In genomic region chr7:18806177-18806576, GRCh38 we compare ENCODE assay signal across 36 cellular contexts.
"Had no signal": no experiment of that assay in that cellular context is flagged by ENCODE, and none has a peak within 500 bp of the region (broad histone marks: within the 10 kb centered on the region; RNA-seq: fewer than 3 reads in every experiment).

No MANE protein-coding gene starts in this region.

- H3K36me3 Mint-ChIP-seq: activated naive CD8-positive, alpha-beta T cell treated with anti-CD3 and anti-CD28 coated beads, Interleukin-2, amount 10 ng/mL, durations not matched to agents 7 days and 5 days; IgD-negative memory B cell had no signal

- H3K36me3 ChIP-seq: Peyer's patch, SJSA1 had no signal

- H3K9me3 Mint-ChIP-seq: activated CD8-positive, alpha-beta T cell treated with anti-CD3 and anti-CD28 coated beads for 36 hours had no signal

- H3K4me1 ChIP-seq: Peyer's patch, SJSA1 had no signal

- H3K27me3 ChIP-seq: Peyer's patch, SJSA1 had no signal

- H3K4me3 Mint-ChIP-seq: activated CD8-positive, alpha-beta T cell treated with anti-CD3 and anti-CD28 coated beads for 36 hours; activated naive CD8-positive, alpha-beta T cell treated with anti-CD3 and anti-CD28 coated beads, Interleukin-2, amount 10 ng/mL, durations not matched to agents 7 days and 5 days; activated T-cell treated with anti-CD3 and anti-CD28 coated beads, Interleukin-2, amount 50 U/mL, for 72 hours; activated T-helper 17 cell treated with anti-CD3 and anti-CD28 coated beads, Interleukin-2, amount 50 U/mL, for 72 hours; brain; IgD-negative memory B cell had no signal

- H3K4me1 Mint-ChIP-seq: activated naive CD8-positive, alpha-beta T cell treated with anti-CD3 and anti-CD28 coated beads, Interleukin-2, amount 10 ng/mL, durations not matched to agents 7 days and 5 days; activated T-helper 17 cell treated with anti-CD3 and anti-CD28 coated beads, Interleukin-2, amount 50 U/mL, for 72 hours; brain; IgD-negative memory B cell had no signal

- DNase-seq: activated CD4-positive, alpha-beta T cell treated with anti-CD3 and anti-CD28 coated beads for 1 hour; activated CD4-positive, alpha-beta T cell treated with anti-CD3 and anti-CD28 coated beads for 48 hours; activated CD4-positive, alpha-beta T cell treated with anti-CD3 and anti-CD28 coated beads, Interleukin-2, amount 50 U/mL, for 4 hours; activated CD4-positive, CD25-positive, alpha-beta regulatory T cell; activated CD8-positive, alpha-beta T cell treated with anti-CD3 and anti-CD28 coated beads for 36 hours; activated effector memory CD4-positive, alpha-beta T cell treated with anti-CD3 and anti-CD28 coated beads, Interleukin-2, amount 50 U/mL, for 16 hours; activated naive CD4-positive, alpha-beta T cell; activated naive CD4-positive, alpha-beta T cell treated with anti-CD3 and anti-CD28 coated beads, Interleukin-2, amount 50 U/mL, for 16 hours; activated naive CD8-positive, alpha-beta T cell treated with anti-CD3 and anti-CD28 coated beads, Interleukin-2, amount 10 ng/mL, durations not matched to agents 7 days and 5 days; activated T-cell treated with anti-CD3 and anti-CD28 coated beads, Interleukin-2, amount 50 U/mL, for 1 hour; activated T-cell treated with anti-CD3 and anti-CD28 coated beads, Interleukin-2, amount 50 U/mL, for 72 hours; anterior cingulate cortex; caudate nucleus; Karpas-422; KBM-7; NCI-H1105 treated with DMSO at 0.1 percent for 48 hours; NCI-H1436; NCI-H1694; NCI-H1930; NCI-H2081 treated with DMSO at 0.1 percent for 48 hours; NCI-H226; NCI-H446 treated with DMSO at 0.1 percent for 48 hours; NCI-H524; PC-3; Peyer's patch; RPMI8226; SHP77 treated with DMSO at 0.1 percent for 48 hours; T-helper 1 cell; T-helper 2 cell; T-helper 9 cell had no signal

- H3K27me3 Mint-ChIP-seq: activated CD8-positive, alpha-beta T cell treated with anti-CD3 and anti-CD28 coated beads for 36 hours; activated naive CD8-positive, alpha-beta T cell treated with anti-CD3 and anti-CD28 coated beads, Interleukin-2, amount 10 ng/mL, durations not matched to agents 7 days and 5 days; activated T-helper 17 cell treated with anti-CD3 and anti-CD28 coated beads, Interleukin-2, amount 50 U/mL, for 72 hours; brain; IgD-negative memory B cell had no signal

- H3K27ac ChIP-seq: Peyer's patch, SJSA1, VCaP had no signal

- H3K9me3 ChIP-seq: Peyer's patch, SJSA1 had no signal

- H3K4me3 ChIP-seq: Peyer's patch, SJSA1 had no signal

- ATAC-seq: activated CD8-positive, alpha-beta T cell treated with anti-CD3 and anti-CD28 coated beads for 36 hours; activated T-cell treated with anti-CD3 and anti-CD28 coated beads, Interleukin-2, amount 50 U/mL, for 72 hours; activated T-helper 17 cell treated with anti-CD3 and anti-CD28 coated beads, Interleukin-2, amount 50 U/mL, for 72 hours; PC-3; SK-N-SH treated with all-trans-retinoic acid at 6 μM for 48 hours had no signal

- H3K27ac Mint-ChIP-seq: activated CD8-positive, alpha-beta T cell treated with anti-CD3 and anti-CD28 coated beads for 36 hours; activated naive CD8-positive, alpha-beta T cell treated with anti-CD3 and anti-CD28 coated beads, Interleukin-2, amount 10 ng/mL, durations not matched to agents 7 days and 5 days; activated T-cell treated with anti-CD3 and anti-CD28 coated beads, Interleukin-2, amount 50 U/mL, for 72 hours; activated T-helper 17 cell treated with anti-CD3 and anti-CD28 coated beads, Interleukin-2, amount 50 U/mL, for 72 hours; brain; IgD-negative memory B cell had no signal
